Comparison of ENCODE assay signal across 2 cellular contexts in genomic region chr6:80003841-80004198, GRCh38.
TF ChIP-seq lines count a peak whose summit lies in the region.

No MANE protein-coding gene starts in this region.

TF ChIP-seq in A549, 52 proteins besides CTCF, POLR2A, EP300 and RAD21:
- TF ChIP-seq HEYL (CRISPR knock-in tag; IDR thresholded peaks at IDR 0.05) (no peak), MAZ (IDR thresholded peaks at IDR 0.05; ENCODE audit: borderline replicate concordance, low read depth, low read length) (no peak), ZFP36 (IDR thresholded peaks at IDR 0.05; ENCODE audit: borderline replicate concordance, partially characterized antibody) (no peak), CHD2 (IDR thresholded peaks at IDR 0.05; ENCODE audit: low read length, partially characterized antibody) (no peak), BHLHE40 (IDR thresholded peaks at IDR 0.05; ENCODE audit: low read depth, low read length) (no peak), GATA3 (IDR thresholded peaks at IDR 0.05; ENCODE audit: borderline replicate concordance) (no peak), MYC (IDR thresholded peaks at IDR 0.05; ENCODE audit: borderline replicate concordance, low read length) (no peak), EHF (CRISPR knock-in tag; IDR thresholded peaks at IDR 0.05) (no peak), JUN (IDR thresholded peaks at IDR 0.05) (no peak), EHMT2 (IDR thresholded peaks at IDR 0.05; ENCODE audit: low read depth) (no peak), BCL3 (IDR thresholded peaks at IDR 0.05) (no peak), ZSCAN20 (CRISPR knock-in tag; IDR thresholded peaks at IDR 0.05) (no peak), NFE2L2 (conservative IDR thresholded peaks at IDR 0.05; ENCODE audit: low read length) (no peak), CBX2 (IDR thresholded peaks at IDR 0.05; ENCODE audit: borderline replicate concordance, low read depth) (no peak), CEBPB (IDR thresholded peaks at IDR 0.05) (no peak), KDM1A (IDR thresholded peaks at IDR 0.05; ENCODE audit: low read depth) (no peak), ESRRA (IDR thresholded peaks at IDR 0.05; ENCODE audit: borderline replicate concordance, low read length) (no peak)

TF ChIP-seq in HepG2, 621 proteins besides CTCF, POLR2A, EP300 and RAD21:
- TF ChIP-seq CEBPG (CRISPR knock-in tag; IDR thresholded peaks at IDR 0.05): no peak
- TF ChIP-seq ZBTB20 (CRISPR knock-in tag; IDR thresholded peaks at IDR 0.05; ENCODE audit: borderline replicate concordance, low read depth): no peak
- TF ChIP-seq, protein P1, sequence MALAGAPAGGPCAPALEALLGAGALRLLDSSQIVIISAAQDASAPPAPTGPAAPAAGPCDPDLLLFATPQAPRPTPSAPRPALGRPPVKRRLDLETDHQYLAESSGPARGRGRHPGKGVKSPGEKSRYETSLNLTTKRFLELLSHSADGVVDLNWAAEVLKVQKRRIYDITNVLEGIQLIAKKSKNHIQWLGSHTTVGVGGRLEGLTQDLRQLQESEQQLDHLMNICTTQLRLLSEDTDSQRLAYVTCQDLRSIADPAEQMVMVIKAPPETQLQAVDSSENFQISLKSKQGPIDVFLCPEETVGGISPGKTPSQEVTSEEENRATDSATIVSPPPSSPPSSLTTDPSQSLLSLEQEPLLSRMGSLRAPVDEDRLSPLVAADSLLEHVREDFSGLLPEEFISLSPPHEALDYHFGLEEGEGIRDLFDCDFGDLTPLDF (CRISPR knock-in tag; IDR thresholded peaks at IDR 0.05): 0 out of 2 replicates have a peak, but pooled peaks have one; percentile 23
- TF ChIP-seq TOPORS (CRISPR knock-in tag; IDR thresholded peaks at IDR 0.05): peak; percentile 49; the same call in 1 of the 2 replicates
- no peak for TF ChIP-seq ZNF772 (CRISPR knock-in tag; IDR thresholded peaks at IDR 0.05)
- 0 out of 2 replicates have a peak, but pooled peaks have one; percentile 4 for TF ChIP-seq ZNF557 (CRISPR knock-in tag; IDR thresholded peaks at IDR 0.05)
- TF ChIP-seq ZSCAN25 (CRISPR knock-in tag; IDR thresholded peaks at IDR 0.05): 0 out of 2 replicates have a peak, but pooled peaks have one; percentile 10
- TF ChIP-seq, protein P2, sequence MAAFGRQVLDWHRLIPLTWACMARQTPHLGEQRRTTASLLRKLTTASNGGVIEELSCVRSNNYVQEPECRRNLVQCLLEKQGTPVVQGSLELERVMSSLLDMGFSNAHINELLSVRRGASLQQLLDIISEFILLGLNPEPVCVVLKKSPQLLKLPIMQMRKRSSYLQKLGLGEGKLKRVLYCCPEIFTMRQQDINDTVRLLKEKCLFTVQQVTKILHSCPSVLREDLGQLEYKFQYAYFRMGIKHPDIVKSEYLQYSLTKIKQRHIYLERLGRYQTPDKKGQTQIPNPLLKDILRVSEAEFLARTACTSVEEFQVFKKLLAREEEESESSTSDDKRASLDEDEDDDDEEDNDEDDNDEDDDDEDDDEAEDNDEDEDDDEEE (CRISPR knock-in tag; IDR thresholded peaks at IDR 0.05): 0 out of 2 replicates have a peak, but pooled peaks have one; percentile 22
- TF ChIP-seq, protein P3, sequence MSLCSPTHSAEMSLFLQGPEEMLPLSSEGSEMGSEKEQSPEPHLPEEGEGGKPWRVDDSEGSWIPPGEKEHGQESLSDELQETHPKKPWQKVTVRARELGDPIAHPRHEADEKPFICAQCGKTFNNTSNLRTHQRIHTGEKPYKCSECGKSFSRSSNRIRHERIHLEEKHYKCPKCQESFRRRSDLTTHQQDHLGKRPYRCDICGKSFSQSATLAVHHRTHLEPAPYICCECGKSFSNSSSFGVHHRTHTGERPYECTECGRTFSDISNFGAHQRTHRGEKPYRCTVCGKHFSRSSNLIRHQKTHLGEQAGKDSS (CRISPR knock-in tag; IDR thresholded peaks at IDR 0.05; ENCODE audit: borderline replicate concordance, low read depth): 0 out of 2 replicates have a peak, but pooled peaks have one; percentile 11
- TF ChIP-seq HES4 (CRISPR knock-in tag; IDR thresholded peaks at IDR 0.05; ENCODE audit: borderline replicate concordance): 0 out of 2 replicates have a peak, but pooled peaks have one; percentile 30
- TF ChIP-seq, protein P4, sequence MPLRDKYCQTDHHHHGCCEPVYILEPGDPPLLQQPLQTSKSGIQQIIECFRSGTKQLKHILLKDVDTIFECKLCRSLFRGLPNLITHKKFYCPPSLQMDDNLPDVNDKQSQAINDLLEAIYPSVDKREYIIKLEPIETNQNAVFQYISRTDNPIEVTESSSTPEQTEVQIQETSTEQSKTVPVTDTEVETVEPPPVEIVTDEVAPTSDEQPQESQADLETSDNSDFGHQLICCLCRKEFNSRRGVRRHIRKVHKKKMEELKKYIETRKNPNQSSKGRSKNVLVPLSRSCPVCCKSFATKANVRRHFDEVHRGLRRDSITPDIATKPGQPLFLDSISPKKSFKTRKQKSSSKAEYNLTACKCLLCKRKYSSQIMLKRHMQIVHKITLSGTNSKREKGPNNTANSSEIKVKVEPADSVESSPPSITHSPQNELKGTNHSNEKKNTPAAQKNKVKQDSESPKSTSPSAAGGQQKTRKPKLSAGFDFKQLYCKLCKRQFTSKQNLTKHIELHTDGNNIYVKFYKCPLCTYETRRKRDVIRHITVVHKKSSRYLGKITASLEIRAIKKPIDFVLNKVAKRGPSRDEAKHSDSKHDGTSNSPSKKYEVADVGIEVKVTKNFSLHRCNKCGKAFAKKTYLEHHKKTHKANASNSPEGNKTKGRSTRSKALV (CRISPR knock-in tag; IDR thresholded peaks at IDR 0.05): 0 out of 2 replicates have a peak, but pooled peaks have one; percentile 26
- no peak for TF ChIP-seq RERE (CRISPR knock-in tag; IDR thresholded peaks at IDR 0.05; ENCODE audit: low read depth)
- 0 out of 2 replicates have a peak, but pooled peaks have one; percentile 56 for TF ChIP-seq ZNF563 (CRISPR knock-in tag; IDR thresholded peaks at IDR 0.05)
- no peak for TF ChIP-seq GZF1 (CRISPR knock-in tag; IDR thresholded peaks at IDR 0.05)
- TF ChIP-seq, protein P5, sequence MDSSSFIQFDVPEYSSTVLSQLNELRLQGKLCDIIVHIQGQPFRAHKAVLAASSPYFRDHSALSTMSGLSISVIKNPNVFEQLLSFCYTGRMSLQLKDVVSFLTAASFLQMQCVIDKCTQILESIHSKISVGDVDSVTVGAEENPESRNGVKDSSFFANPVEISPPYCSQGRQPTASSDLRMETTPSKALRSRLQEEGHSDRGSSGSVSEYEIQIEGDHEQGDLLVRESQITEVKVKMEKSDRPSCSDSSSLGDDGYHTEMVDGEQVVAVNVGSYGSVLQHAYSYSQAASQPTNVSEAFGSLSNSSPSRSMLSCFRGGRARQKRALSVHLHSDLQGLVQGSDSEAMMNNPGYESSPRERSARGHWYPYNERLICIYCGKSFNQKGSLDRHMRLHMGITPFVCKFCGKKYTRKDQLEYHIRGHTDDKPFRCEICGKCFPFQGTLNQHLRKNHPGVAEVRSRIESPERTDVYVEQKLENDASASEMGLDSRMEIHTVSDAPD (CRISPR knock-in tag; IDR thresholded peaks at IDR 0.05): 0 out of 2 replicates have a peak, but pooled peaks have one; percentile 42
- TF ChIP-seq KLF12 (CRISPR knock-in tag; IDR thresholded peaks at IDR 0.05; ENCODE audit: borderline replicate concordance): peak; percentile 3; the same call in 1 of the 2 replicates
